ENCODE assay signal across 21 cellular contexts in genomic region chr18:60838677-60839076, GRCh38.
"Had no signal": no experiment of that assay in that cellular context is flagged by ENCODE, and none has a peak within 500 bp of the region (broad histone marks: within the 10 kb centered on the region; RNA-seq: fewer than 3 reads in every experiment).

No MANE protein-coding gene starts in this region.

- H3K27ac ChIP-seq: brain microvascular endothelial cell, heart left ventricle, pancreas, sigmoid colon, SJSA1, tibial nerve had no signal

- H3K27me3 Mint-ChIP-seq: activated naive CD8-positive, alpha-beta T cell; dendritic cell treated with granulocyte-macrophage colony-stimulating factor and Interleukin-4, amounts not matched to agents 40 ng/mL and 50 ng/mL, for 4 days; effector memory CD8-positive, alpha-beta T cell; naive thymus-derived CD8-positive, alpha-beta T cell had no signal

- H3K9me3 ChIP-seq: pancreas, sigmoid colon, SJSA1 had no signal

- H3K36me3 Mint-ChIP-seq: activated naive CD8-positive, alpha-beta T cell; naive thymus-derived CD8-positive, alpha-beta T cell had no signal

- ATAC-seq: activated CD4-positive, CD25-positive, alpha-beta regulatory T cell treated with anti-CD3 and anti-CD28 coated beads, Interleukin-2, amount 50 U/mL, for 24 hours; effector memory CD8-positive, alpha-beta T cell; left colon; naive thymus-derived CD8-positive, alpha-beta T cell; pancreas had no signal

- H3K4me1 Mint-ChIP-seq: naive thymus-derived CD8-positive, alpha-beta T cell had no signal

- H3K4me3 ChIP-seq: heart left ventricle, lung, pancreas, sigmoid colon, SJSA1, tibial nerve had no signal

- H3K27ac Mint-ChIP-seq: activated naive CD8-positive, alpha-beta T cell; dendritic cell treated with granulocyte-macrophage colony-stimulating factor and Interleukin-4, amounts not matched to agents 40 ng/mL and 50 ng/mL, for 4 days; effector memory CD8-positive, alpha-beta T cell; naive thymus-derived CD8-positive, alpha-beta T cell had no signal

- H3K27me3 ChIP-seq: brain microvascular endothelial cell, heart left ventricle, pancreas, sigmoid colon, SJSA1, tibial nerve had no signal

- H3K36me3 ChIP-seq: brain microvascular endothelial cell, heart left ventricle, pancreas, sigmoid colon, SJSA1, tibial nerve had no signal

- H3K4me1 ChIP-seq: heart left ventricle, pancreas, sigmoid colon, SJSA1, tibial nerve had no signal

- H3K4me3 Mint-ChIP-seq: activated naive CD8-positive, alpha-beta T cell; dendritic cell treated with granulocyte-macrophage colony-stimulating factor and Interleukin-4, amounts not matched to agents 40 ng/mL and 50 ng/mL, for 4 days; effector memory CD8-positive, alpha-beta T cell; naive thymus-derived CD8-positive, alpha-beta T cell had no signal

- DNase-seq: activated CD4-positive, alpha-beta T cell treated with anti-CD3 and anti-CD28 coated beads, Interleukin-2, amount 50 U/mL, for 1 hour; activated CD8-positive, alpha-beta memory T cell treated with anti-CD3 and anti-CD28 coated beads for 24 hours; activated gamma-delta T cell treated with Interleukin-2 at 50 U/mL for 16 hours; amygdala; brain microvascular endothelial cell; effector memory CD8-positive, alpha-beta T cell; erythroblast; heart left ventricle; left colon; naive thymus-derived CD8-positive, alpha-beta T cell; pancreas; sigmoid colon; stimulated activated CD4-positive, alpha-beta T cell treated with anti-CD3 and anti-CD28 coated beads, Interleukin-12 subunit alpha, Interleukin-12 subunit beta, amount 100 ng/mL, for 4 hours; stimulated activated naive CD4-positive, alpha-beta T cell; substantia nigra had no signal
